ENCODE assay signal across 22 cellular contexts in genomic region chr20:60294627-60295026, GRCh38.
DNase-seq lines count a peak whose midpoint lies in the region; ATAC-seq, FAIRE-seq and TF ChIP-seq lines count a peak whose summit lies in the region.
"Had no signal": no experiment of that assay in that cellular context is flagged by ENCODE, and none has a peak within 500 bp of the region (broad histone marks: within the 10 kb centered on the region; RNA-seq: fewer than 3 reads in every experiment).

No MANE protein-coding gene starts in this region.

- 28% methylated on average over 8 of the region's 8 CpGs for WGBS in HepG2 (ENCODE audit: low lambda C conversion rate)

- intact Hi-C loops in HepG2 (cut with micrococcal nuclease; ENCODE audit: unreplicated experiment), result no loop called here

- H3K4me1 Mint-ChIP-seq in T-cell, result peaks cover 3 to 8% (median 6%) of the 10 kb centered on the region in 3 donors

- CTCF ChIA-PET in T-cell (lab: Charles Lee), result no interaction called here
- CTCF ChIA-PET in HepG2 (lab: Yijun Ruan, JAX; ENCODE audit: low intra/inter-chr PET ratio, low total read pairs), result no interaction called here

- peak overlapping the region in 1 of 2 donors; percentile 25 for H3K27ac Mint-ChIP-seq in T-cell
- H3K27ac Mint-ChIP-seq: T-helper 2 cell treated with Interferon-gamma antibody and Interleukin-4, amounts not matched to agents 5 μg/mL and 100 μg/mL, for 36 hours had no signal

- no TSS peak for BruUV-seq in HepG2 (replicated peaks; lab: Mats Ljungman, UMichigan)

- H3K4me2 ChIP-seq in BLaER1, result peak overlapping the region; percentile 61
- peak overlapping the region in 7 of 11 experiments; percentile 30 to 81 (median 78); a peak in 14 of 22 replicates for H3K4me2 ChIP-seq in BLaER1 treated with 17β-estradiol and CSF1 and Interleukin-3, amounts not matched to agents 10 nM and 100 nM
- no peak overlapping the region for H3K4me2 ChIP-seq in HepG2 (ENCODE audit: low read depth, low read length)

- no peak overlapping the region for H2AFZ ChIP-seq in HepG2 (ENCODE audit: low read length)

- H3K4me3 ChIP-seq in BLaER1 (no peak overlapping the region), HepG2 (replicated peaks in 1 of 3; ENCODE audit: insufficient read depth in 1 of 3, low read depth in 2 of 3, low read length in 3 of 3) (no peak overlapping the region)
- no peak overlapping the region for H3K4me3 ChIP-seq in BLaER1 treated with 17β-estradiol and CSF1 and Interleukin-3, amounts not matched to agents 10 nM and 100 nM
- H3K4me3 ChIP-seq in Jurkat, Clone E6-1 (ENCODE audit: low read length), result peak overlapping the region; percentile 20
- H3K4me3 ChIP-seq: Peyer's patch, SJSA1 had no signal

- 0 out of 2 replicates have a peak, but pooled peaks cover 3% of the 10 kb centered on the region for H3K36me3 ChIP-seq in BLaER1
- H3K36me3 ChIP-seq in BLaER1 treated with 17β-estradiol and CSF1 and Interleukin-3, amounts not matched to agents 10 nM and 100 nM, result peaks cover 0 to 50% (median 11%) of the 10 kb centered on the region in 11 experiments; a peak in 13 of 22 replicates
- H3K36me3 ChIP-seq in HepG2 (replicated peaks in 1 of 2; ENCODE audit: control insufficient read depth in 1 of 2, insufficient read depth in 2 of 2, low read length in 2 of 2), result no peaks in the 10 kb centered on the region
- H3K36me3 ChIP-seq: Peyer's patch, SJSA1 had no signal

- DNase-seq in Jurkat, Clone E6-1 (ENCODE audit: low read depth, low spot score), result peak; percentile 81
- DNase-seq in T-cell (no peak), HepG2 (ENCODE audit: low spot score) (no peak)
- no peak for DNase-seq in activated CD4-positive, CD25-positive, alpha-beta regulatory T cell treated with anti-CD3 and anti-CD28 coated beads, Interleukin-2, amount 50 U/mL, for 72 hours
- DNase-seq: ACHN, Calu3, EL, Karpas-422, NCI-H1092 treated with DMSO at 0.1 percent for 48 hours, NCI-H1694, NCI-H446 treated with DMSO at 0.1 percent for 48 hours, NCI-H69, Peyer's patch, SW 1271 had no signal

- no peaks in the 10 kb centered on the region for H3K36me3 Mint-ChIP-seq in T-cell

- H4K20me1 ChIP-seq in BLaER1, result no peaks in the 10 kb centered on the region
- peaks cover 0 to 12% (median 0%) of the 10 kb centered on the region in 11 experiments; a peak in 2 of 22 replicates for H4K20me1 ChIP-seq in BLaER1 treated with 17β-estradiol and CSF1 and Interleukin-3, amounts not matched to agents 10 nM and 100 nM
- H4K20me1 ChIP-seq in HepG2 (ENCODE audit: insufficient read depth, low read length), result no peaks in the 10 kb centered on the region

- in situ Hi-C loops in HepG2 (cut with HindIII; ENCODE audit: extremely low pct_ligation_motif_present, low pct_unique_long_range_greater_than_20kb), result no loop called here

- POLR2A ChIA-PET in T-cell (lab: Charles Lee) (no interaction called here), HepG2 (lab: Yijun Ruan, JAX) (no interaction called here)

- TF ChIP-seq EP300 in HepG2 (IDR thresholded peaks at IDR 0.05; ENCODE audit: low read depth in 2 of 2, low read length in 2 of 2) (no peak), HepG2 (CRISPR knock-in tag; IDR thresholded peaks at IDR 0.05; ENCODE audit: borderline replicate concordance) (no peak)

- peaks cover 8 to 19% (median 15%) of the 10 kb centered on the region in 3 donors for H3K9me3 Mint-ChIP-seq in T-cell

- no peak overlapping the region for H3K4me3 Mint-ChIP-seq in T-cell
- H3K4me3 Mint-ChIP-seq: T-helper 2 cell treated with Interferon-gamma antibody and Interleukin-4, amounts not matched to agents 5 μg/mL and 100 μg/mL, for 36 hours had no signal

- no peak for TF ChIP-seq POLR2A in HepG2 (IDR thresholded peaks at IDR 0.05; ENCODE audit: insufficient read depth in 1 of 2, low read depth in 2 of 2, low read length in 2 of 2)

- no peaks in the 10 kb centered on the region for H3K27me3 ChIP-seq in BLaER1
- no peaks in the 10 kb centered on the region for H3K27me3 ChIP-seq in BLaER1 treated with 17β-estradiol and CSF1 and Interleukin-3, amounts not matched to agents 10 nM and 100 nM
- peaks cover 0 to 5% of the 10 kb centered on the region in 2 experiments; a peak in 1 of 5 replicates for H3K27me3 ChIP-seq in HepG2 (ENCODE audit: control insufficient read depth in 1 of 2, insufficient read depth in 2 of 2, low read length in 2 of 2)
- H3K27me3 ChIP-seq: Peyer's patch, SJSA1 had no signal

- FAIRE-seq in HepG2 (lab: Jason Lieb, UNC), result no peak
- FAIRE-seq: GM12892, GM18507 had no signal

- no peak for TF ChIP-seq RAD21 in HepG2 (CRISPR knock-in tag; IDR thresholded peaks at IDR 0.05)

- TF ChIP-seq CTCF in HepG2 (CRISPR knock-in tag; IDR thresholded peaks at IDR 0.05), result no peak

- H3K79me2 ChIP-seq in HepG2 (ENCODE audit: insufficient read depth, low read length), result no peaks in the 10 kb centered on the region

- ATAC-seq in T-cell (replicated peaks in 1 of 4) (peak in 3 of 4 experiments; percentile 40 to 78 (median 61)), GM18520 (IDR thresholded peaks at IDR 0.05; ENCODE audit: unreplicated experiment) (no peak), GM21786 (IDR thresholded peaks at IDR 0.05; ENCODE audit: unreplicated experiment) (no peak), HepG2 (no peak)

- H3K27me3 Mint-ChIP-seq in T-cell, result peaks cover 0 to 2% of the 10 kb centered on the region in 2 donors

- H3K9ac ChIP-seq in BLaER1 (no peak overlapping the region), HepG2 (ENCODE audit: insufficient read depth, low read depth, low read length) (no peak overlapping the region)
- H3K9ac ChIP-seq in BLaER1 treated with 17β-estradiol and CSF1 and Interleukin-3, amounts not matched to agents 10 nM and 100 nM, result no peak overlapping the region

- H3K4me1 ChIP-seq in BLaER1, result peaks cover 45% of the 10 kb centered on the region
- peaks cover 0 to 43% (median 38%) of the 10 kb centered on the region in 10 experiments; a peak in 13 of 20 replicates for H3K4me1 ChIP-seq in BLaER1 treated with 17β-estradiol and CSF1 and Interleukin-3, amounts not matched to agents 10 nM and 100 nM
- no peaks in the 10 kb centered on the region for H3K4me1 ChIP-seq in HepG2 (ENCODE audit: insufficient read depth, low read length)
- H3K4me1 ChIP-seq: Peyer's patch, SJSA1 had no signal

- H3K27ac ChIP-seq in BLaER1, result no peak overlapping the region
- H3K27ac ChIP-seq in BLaER1 treated with 17β-estradiol and CSF1 and Interleukin-3, amounts not matched to agents 10 nM and 100 nM, result no peak overlapping the region
- H3K27ac ChIP-seq in HepG2 (ENCODE audit: extremely low read length, insufficient read depth, low read length), result no peak overlapping the region
- H3K27ac ChIP-seq: Peyer's patch, SJSA1 had no signal

- H3K9me3 ChIP-seq in BLaER1 (peaks cover 22% of the 10 kb centered on the region), HepG2 (ENCODE audit: low read length) (peaks cover 43% of the 10 kb centered on the region)
- peaks cover 21 to 48% (median 40%) of the 10 kb centered on the region in 11 experiments for H3K9me3 ChIP-seq in BLaER1 treated with 17β-estradiol and CSF1 and Interleukin-3, amounts not matched to agents 10 nM and 100 nM (replicated peaks in 1 of 11)

TF ChIP-seq in HepG2, 621 proteins besides CTCF, POLR2A, EP300 and RAD21 (continues in another document):
- TF ChIP-seq ZNF577 (CRISPR knock-in tag; IDR thresholded peaks at IDR 0.05; ENCODE audit: borderline replicate concordance, low read depth) (no peak), ZBTB7A (CRISPR knock-in tag; IDR thresholded peaks at IDR 0.05) (no peak), ZNF687 (CRISPR knock-in tag; IDR thresholded peaks at IDR 0.05) (no peak), EED (CRISPR knock-in tag; IDR thresholded peaks at IDR 0.05) (no peak), ZNF329 (CRISPR knock-in tag; IDR thresholded peaks at IDR 0.05; ENCODE audit: low read depth) (no peak), ZBTB38 (CRISPR knock-in tag; IDR thresholded peaks at IDR 0.05) (no peak), GATAD1 (CRISPR knock-in tag; IDR thresholded peaks at IDR 0.05) (no peak), E2F5 (CRISPR knock-in tag; conservative IDR thresholded peaks at IDR 0.05) (no peak), SRF (IDR thresholded peaks at IDR 0.05; ENCODE audit: low read depth, low read length) (no peak), ZNF501 (CRISPR knock-in tag; IDR thresholded peaks at IDR 0.05) (no peak), MED13 (CRISPR knock-in tag; IDR thresholded peaks at IDR 0.05) (no peak), HNF4A (CRISPR knock-in tag; IDR thresholded peaks at IDR 0.05) (no peak), ATRX (CRISPR knock-in tag; IDR thresholded peaks at IDR 0.05; ENCODE audit: borderline replicate concordance) (no peak)

Comparison
In these comparisons a context has a peak if more than half of its experiments do, and no peak if none do; other contexts are left out.
1. ATAC-seq: peak in T-cell (3 of 4); none in GM18520 (single experiment), GM21786 (single experiment) and HepG2 (single experiment).